Comparison of ENCODE assay signal across 2 cellular contexts in genomic region chr7:98291717-98292116, GRCh38.
TF ChIP-seq lines count a peak whose summit lies in the region.

No MANE protein-coding gene starts in this region.

TF ChIP-seq in SK-N-SH, 30 proteins besides CTCF, POLR2A, EP300 and RAD21 (continued from another document):
- TF ChIP-seq ELF1 (IDR thresholded peaks at IDR 0.05) (no peak), EZH2phosphoT487 (IDR thresholded peaks at IDR 0.05; ENCODE audit: borderline replicate concordance, low read depth) (no peak), NFIC (IDR thresholded peaks at IDR 0.05; ENCODE audit: borderline replicate concordance) (no peak), GABPA (IDR thresholded peaks at IDR 0.05; ENCODE audit: low read depth) (no peak), FOXJ3 (CRISPR knock-in tag; IDR thresholded peaks at IDR 0.05) (no peak)
TF ChIP-seq in SK-N-SH: peak in this region for 0.

TF ChIP-seq in SK-N-SH treated with all-trans-retinoic acid at 6 μM for 48 hours, 23 proteins besides CTCF, POLR2A, EP300 and RAD21 (continued from another document):
- TF ChIP-seq PATZ1 (CRISPR knock-in tag; IDR thresholded peaks at IDR 0.05; ENCODE audit: borderline replicate concordance) (no peak), CREB5 (CRISPR knock-in tag; IDR thresholded peaks at IDR 0.05; ENCODE audit: low read depth) (no peak), ZFP30 (CRISPR knock-in tag; IDR thresholded peaks at IDR 0.05) (no peak), SNAI2 (CRISPR knock-in tag; IDR thresholded peaks at IDR 0.05) (no peak), OSR1 (CRISPR knock-in tag; IDR thresholded peaks at IDR 0.05) (no peak), ZNF8 (CRISPR knock-in tag; IDR thresholded peaks at IDR 0.05) (no peak), TCF4 (CRISPR knock-in tag; IDR thresholded peaks at IDR 0.05; ENCODE audit: borderline replicate concordance) (no peak), PPARA (CRISPR knock-in tag; IDR thresholded peaks at IDR 0.05; ENCODE audit: borderline replicate concordance) (no peak), ZC3H10 (CRISPR knock-in tag; IDR thresholded peaks at IDR 0.05) (no peak), CSRNP3 (CRISPR knock-in tag; IDR thresholded peaks at IDR 0.05) (no peak)
TF ChIP-seq in SK-N-SH treated with all-trans-retinoic acid at 6 μM for 48 hours: peak in this region for 0.
